1 cellular context compared by ENCODE assay signal in genomic region chr6:7390218-7390878, GRCh38.
TF ChIP-seq lines count a peak whose summit lies in the region.

No MANE protein-coding gene starts in this region.

TF ChIP-seq in HepG2, 621 proteins besides CTCF, POLR2A, EP300 and RAD21 (continued from another document):
- no peak for TF ChIP-seq ZNF710 (CRISPR knock-in tag; IDR thresholded peaks at IDR 0.05; ENCODE audit: borderline replicate concordance)
- TF ChIP-seq BCLAF1 (IDR thresholded peaks at IDR 0.05) = no peak
- TF ChIP-seq CCDC6 (CRISPR knock-in tag; IDR thresholded peaks at IDR 0.05) = no peak
- no peak for TF ChIP-seq RFXANK (CRISPR knock-in tag; IDR thresholded peaks at IDR 0.05)
- TF ChIP-seq ZMYM3 (CRISPR knock-in tag; IDR thresholded peaks at IDR 0.05) = peak; percentile 64; the same call in 1 of the 2 replicates
- 0 out of 2 replicates have a peak, but pooled peaks have one; percentile 25 for TF ChIP-seq ZNF646 (CRISPR knock-in tag; IDR thresholded peaks at IDR 0.05)
- TF ChIP-seq THYN1 (CRISPR knock-in tag; IDR thresholded peaks at IDR 0.05; ENCODE audit: borderline replicate concordance, low read depth) = no peak
- TF ChIP-seq E2F2 (CRISPR knock-in tag; IDR thresholded peaks at IDR 0.05; ENCODE audit: borderline replicate concordance) = no peak; the same call in 1 of the 2 replicates
- TF ChIP-seq ZNF652 (CRISPR knock-in tag; IDR thresholded peaks at IDR 0.05; ENCODE audit: borderline replicate concordance, low read depth) = 0 out of 2 replicates have a peak, but pooled peaks have one; percentile 37
- TF ChIP-seq ZNF629 (CRISPR knock-in tag; conservative IDR thresholded peaks at IDR 0.05) = 0 out of 2 replicates have a peak, but pooled peaks have one; percentile 26
- peak; percentile 73; the same call in 1 of the 2 replicates for TF ChIP-seq KDM5A (IDR thresholded peaks at IDR 0.05; ENCODE audit: borderline replicate concordance, low read length)
- 0 out of 2 replicates have a peak, but pooled peaks have one; percentile 4 for TF ChIP-seq MZF1 (CRISPR knock-in tag; IDR thresholded peaks at IDR 0.05; ENCODE audit: borderline replicate concordance)
- no peak for TF ChIP-seq PRDM15 (CRISPR knock-in tag; IDR thresholded peaks at IDR 0.05)
- 0 out of 2 replicates have a peak, but pooled peaks have one; percentile 15 for TF ChIP-seq ZNF850 (CRISPR knock-in tag; conservative IDR thresholded peaks at IDR 0.05)
- TF ChIP-seq ZNF34 (CRISPR knock-in tag; IDR thresholded peaks at IDR 0.05; ENCODE audit: borderline replicate concordance) = 0 out of 2 replicates have a peak, but pooled peaks have one; percentile 7
- no peak for TF ChIP-seq KMT2B (CRISPR knock-in tag; IDR thresholded peaks at IDR 0.05)
- TF ChIP-seq CENPBD1 (CRISPR knock-in tag; IDR thresholded peaks at IDR 0.05; ENCODE audit: borderline replicate concordance, low read depth) = 0 out of 2 replicates have a peak, but pooled peaks have one; percentile 34
- 0 out of 2 replicates have a peak, but pooled peaks have one; percentile 49 for TF ChIP-seq ZBTB46 (CRISPR knock-in tag; IDR thresholded peaks at IDR 0.05; ENCODE audit: borderline replicate concordance)
- no peak for TF ChIP-seq MEIS2 (CRISPR knock-in tag; IDR thresholded peaks at IDR 0.05)
- peak; percentile 2; the same call in 1 of the 2 replicates for TF ChIP-seq ZNF770 (CRISPR knock-in tag; IDR thresholded peaks at IDR 0.05)
- TF ChIP-seq TGIF2 (CRISPR knock-in tag; IDR thresholded peaks at IDR 0.05) = peak; percentile 7; the same call in 1 of the 2 replicates
